In genomic region chr6:35435075-35435837, GRCh38 we compare ENCODE assay signal across 19 cellular contexts. TPM values are rescaled to one million over a fixed set of nuclear protein-coding genes. Genes with fewer than 3 reads are reported as not detected.
DNase-seq lines count a peak whose midpoint lies in the region; FAIRE-seq and TF ChIP-seq lines count a peak whose summit lies in the region.
"Had no signal": no experiment of that assay in that cellular context is flagged by ENCODE, and none has a peak within 500 bp of the region (broad histone marks: within the 10 kb centered on the region; RNA-seq: fewer than 3 reads in every experiment).

No MANE protein-coding gene starts in this region.

- intact Hi-C loops in left ventricle myocardium inferior (cut with micrococcal nuclease) = no loop called here

- no peak overlapping the region for H3K4me3 Mint-ChIP-seq in activated CD4-positive, alpha-beta memory T cell treated with anti-CD3 and anti-CD28 coated beads, Interleukin-2, amount 10 ng/mL, durations not matched to agents 7 days and 5 days
- H3K4me3 Mint-ChIP-seq: activated CD4-positive, alpha-beta memory T cell treated with anti-CD3 and anti-CD28 coated beads for 36 hours; activated naive CD8-positive, alpha-beta T cell treated with anti-CD3 and anti-CD28 coated beads for 36 hours; activated T-cell treated with anti-CD3 and anti-CD28 coated beads, Interleukin-2, amount 50 U/mL, for 72 hours; brain; dendritic cell treated with granulocyte-macrophage colony-stimulating factor and Interleukin-4, amounts not matched to agents 40 ng/mL and 50 ng/mL, for 4 days had no signal

- H3K27ac ChIP-seq in left ventricle myocardium inferior (replicated peaks) = peak overlapping the region; percentile 38
- H3K27ac ChIP-seq in small intestine (ENCODE audit: low read depth in 1 of 2, low read length in 1 of 2) = no peak overlapping the region
- H3K27ac ChIP-seq: uterus, WERI-Rb-1 had no signal

- POLR2A ChIA-PET in activated CD4-positive, alpha-beta memory T cell treated with anti-CD3 and anti-CD28 coated beads, Interleukin-2, amount 10 ng/mL, durations not matched to agents 7 days and 5 days (lab: Charles Lee) = no interaction called here

- H3K36me3 ChIP-seq in left ventricle myocardium inferior (no peaks in the 10 kb centered on the region), small intestine (ENCODE audit: control insufficient read depth in 2 of 2, insufficient read depth in 2 of 2, low read length in 2 of 2) (no peaks in the 10 kb centered on the region)
- H3K36me3 ChIP-seq: uterus, WERI-Rb-1 had no signal

- CTCF ChIA-PET in activated CD4-positive, alpha-beta memory T cell treated with anti-CD3 and anti-CD28 coated beads, Interleukin-2, amount 10 ng/mL, durations not matched to agents 7 days and 5 days (lab: Charles Lee) = interaction anchor here (0.5 kb wide), 1 partner anchor 110 kb away, joined by 3 read pairs; no protein-coding TSS in a partner anchor

- in situ Hi-C loops in G401 (cut with HindIII; ENCODE audit: low sequenced_read_pairs) = no loop called here
- in situ Hi-C loops in KBM-7 (cut with MboI; ENCODE audit: low pct_unique_long_range_greater_than_20kb, low sequenced_read_pairs) = no loop called here

- H3K4me1 Mint-ChIP-seq in activated CD4-positive, alpha-beta memory T cell treated with anti-CD3 and anti-CD28 coated beads, Interleukin-2, amount 10 ng/mL, durations not matched to agents 7 days and 5 days = no peaks in the 10 kb centered on the region
- H3K4me1 Mint-ChIP-seq: activated naive CD8-positive, alpha-beta T cell treated with anti-CD3 and anti-CD28 coated beads for 36 hours; brain had no signal

- H3K4me3 ChIP-seq in left ventricle myocardium inferior (no peak overlapping the region), small intestine (ENCODE audit: low read depth in 1 of 2, low read length in 2 of 2) (no peak overlapping the region)
- H3K4me3 ChIP-seq: uterus had no signal

- H3K9me3 ChIP-seq in left ventricle myocardium inferior (replicated peaks) = peaks cover 3% of the 10 kb centered on the region
- H3K9me3 ChIP-seq in small intestine (ENCODE audit: control insufficient read depth, low read depth) = no peaks in the 10 kb centered on the region
- H3K9me3 ChIP-seq: uterus had no signal

- no peak for FAIRE-seq in small intestine (lab: Jason Lieb, UNC)
- FAIRE-seq in RCC 7860 (lab: Jason Lieb, UNC) = no peak

- no peaks in the 10 kb centered on the region for H3K36me3 Mint-ChIP-seq in activated CD4-positive, alpha-beta memory T cell treated with anti-CD3 and anti-CD28 coated beads, Interleukin-2, amount 10 ng/mL, durations not matched to agents 7 days and 5 days (ENCODE audit: low read depth)
- H3K36me3 Mint-ChIP-seq: activated CD4-positive, alpha-beta memory T cell treated with anti-CD3 and anti-CD28 coated beads for 36 hours; activated naive CD8-positive, alpha-beta T cell treated with anti-CD3 and anti-CD28 coated beads for 36 hours; brain had no signal

- H3K27ac Mint-ChIP-seq in activated CD4-positive, alpha-beta memory T cell treated with anti-CD3 and anti-CD28 coated beads, Interleukin-2, amount 10 ng/mL, durations not matched to agents 7 days and 5 days = no peak overlapping the region
- H3K27ac Mint-ChIP-seq: activated CD4-positive, alpha-beta memory T cell treated with anti-CD3 and anti-CD28 coated beads for 36 hours; activated naive CD8-positive, alpha-beta T cell treated with anti-CD3 and anti-CD28 coated beads for 36 hours; activated T-cell treated with anti-CD3 and anti-CD28 coated beads, Interleukin-2, amount 50 U/mL, for 72 hours; brain; dendritic cell treated with granulocyte-macrophage colony-stimulating factor and Interleukin-4, amounts not matched to agents 40 ng/mL and 50 ng/mL, for 4 days had no signal

- H3K27me3 Mint-ChIP-seq in activated CD4-positive, alpha-beta memory T cell treated with anti-CD3 and anti-CD28 coated beads, Interleukin-2, amount 10 ng/mL, durations not matched to agents 7 days and 5 days = no peaks in the 10 kb centered on the region
- H3K27me3 Mint-ChIP-seq: activated CD4-positive, alpha-beta memory T cell treated with anti-CD3 and anti-CD28 coated beads for 36 hours; activated naive CD8-positive, alpha-beta T cell treated with anti-CD3 and anti-CD28 coated beads for 36 hours had no signal

- peaks cover 2% of the 10 kb centered on the region for H3K9me3 Mint-ChIP-seq in activated CD4-positive, alpha-beta memory T cell treated with anti-CD3 and anti-CD28 coated beads, Interleukin-2, amount 10 ng/mL, durations not matched to agents 7 days and 5 days
- H3K9me3 Mint-ChIP-seq: activated naive CD8-positive, alpha-beta T cell treated with anti-CD3 and anti-CD28 coated beads for 36 hours; activated T-cell treated with anti-CD3 and anti-CD28 coated beads, Interleukin-2, amount 50 U/mL, for 72 hours; brain; H9 had no signal

- peaks cover 13% of the 10 kb centered on the region for H3K4me1 ChIP-seq in left ventricle myocardium inferior
- H3K4me1 ChIP-seq in small intestine (ENCODE audit: control insufficient read depth in 2 of 2, insufficient read depth in 1 of 2, low read depth in 1 of 2, low read length in 1 of 2) = peaks cover 0 to 8% of the 10 kb centered on the region in 2 donors
- H3K4me1 ChIP-seq: uterus had no signal

- TF ChIP-seq CTCF in left ventricle myocardium inferior (IDR thresholded peaks at IDR 0.05; ENCODE audit: borderline replicate concordance) = no peak

- H3K27me3 ChIP-seq in left ventricle myocardium inferior (ENCODE audit: low read depth) (no peaks in the 10 kb centered on the region), small intestine (ENCODE audit: control insufficient read depth in 2 of 2, insufficient read depth in 2 of 2, low read length in 2 of 2) (no peaks in the 10 kb centered on the region)
- H3K27me3 ChIP-seq: uterus had no signal

- whole genome bisulfite sequencing in small intestine, 3 donors = 29 to 65% (median 42%) methylated on average over 16 of the region's 16 CpGs

- DNase-seq in G401 (ENCODE audit: low spot score) (peak; percentile 44), NCI-H82 (lab: John Stamatoyannopoulos, UW) (peak; percentile 82), left ventricle myocardium inferior (peak; percentile 37), small intestine (peak; percentile 90), RCC 7860 (ENCODE audit: low spot score) (no peak), KBM-7 (no peak)
- no peak for DNase-seq in activated CD4-positive, alpha-beta memory T cell treated with anti-CD3 and anti-CD28 coated beads, Interleukin-2, amount 10 ng/mL, durations not matched to agents 7 days and 5 days
- DNase-seq: activated CD4-positive, alpha-beta memory T cell treated with anti-CD3 and anti-CD28 coated beads for 36 hours; activated naive CD8-positive, alpha-beta T cell treated with anti-CD3 and anti-CD28 coated beads for 36 hours; activated T-cell treated with anti-CD3 and anti-CD28 coated beads, Interleukin-2, amount 50 U/mL, for 72 hours; foreskin fibroblast; H9; KG1; NCI-H2227 treated with DMSO at 0.1 percent for 48 hours; stimulated activated CD4-positive, alpha-beta T cell treated with anti-CD3 and anti-CD28 coated beads, Interleukin-2, amount 100 ng/mL, for 24 hours; uterus; WERI-Rb-1 had no signal

RNA-seq across cellular contexts. Expression of gene FANCE, which starts 16.9 kb away (rescaled TPM):
- total RNA-seq in G401 (2014; rRNA removed; shearing (Covaris generic)) = 21.0 and 22.2 TPM in 2 replicates
- total RNA-seq in left ventricle myocardium inferior = 3.7 TPM
- 1 to 10 TPM; 1.6 to 4.6 (median 1.6) TPM for polyA plus RNA-seq in small intestine
- 10 to 100 TPM; 10.3 to 10.4 TPM for total RNA-seq in activated CD4-positive, alpha-beta memory T cell treated with anti-CD3 and anti-CD28 coated beads, Interleukin-2, amount 10 ng/mL, durations not matched to agents 7 days and 5 days

RNA-seq across cellular contexts. Expression of gene RPL10A, which starts 32.9 kb away (rescaled TPM):
- total RNA-seq in G401 (2014; rRNA removed; shearing (Covaris generic)) = 3,184 and 4,000 TPM in 2 replicates
- total RNA-seq in left ventricle myocardium inferior = 552 TPM
- 1,000 to 10,000 TPM in 2 of 3 donors, 100 to 1,000 TPM in 1; 724 to 2,603 (median 1,707) TPM for polyA plus RNA-seq in small intestine
- total RNA-seq in activated CD4-positive, alpha-beta memory T cell treated with anti-CD3 and anti-CD28 coated beads, Interleukin-2, amount 10 ng/mL, durations not matched to agents 7 days and 5 days = 1,000 to 10,000 TPM; 1,239 to 1,245 TPM

Comparison
In these comparisons a context has a peak if more than half of its experiments do, and no peak if none do; other contexts are left out.
1. DNase-seq: peak in G401 (single experiment), NCI-H82 (single experiment), left ventricle myocardium inferior (single experiment) and small intestine (single experiment); none in activated CD4-positive, alpha-beta memory T cell treated with anti-CD3 and anti-CD28 coated beads, Interleukin-2, amount 10 ng/mL, durations not matched to agents 7 days and 5 days (single experiment), RCC 7860 (single experiment) and KBM-7 (single experiment).